20 cellular contexts compared by ENCODE assay signal in the genomic region with DNA sequence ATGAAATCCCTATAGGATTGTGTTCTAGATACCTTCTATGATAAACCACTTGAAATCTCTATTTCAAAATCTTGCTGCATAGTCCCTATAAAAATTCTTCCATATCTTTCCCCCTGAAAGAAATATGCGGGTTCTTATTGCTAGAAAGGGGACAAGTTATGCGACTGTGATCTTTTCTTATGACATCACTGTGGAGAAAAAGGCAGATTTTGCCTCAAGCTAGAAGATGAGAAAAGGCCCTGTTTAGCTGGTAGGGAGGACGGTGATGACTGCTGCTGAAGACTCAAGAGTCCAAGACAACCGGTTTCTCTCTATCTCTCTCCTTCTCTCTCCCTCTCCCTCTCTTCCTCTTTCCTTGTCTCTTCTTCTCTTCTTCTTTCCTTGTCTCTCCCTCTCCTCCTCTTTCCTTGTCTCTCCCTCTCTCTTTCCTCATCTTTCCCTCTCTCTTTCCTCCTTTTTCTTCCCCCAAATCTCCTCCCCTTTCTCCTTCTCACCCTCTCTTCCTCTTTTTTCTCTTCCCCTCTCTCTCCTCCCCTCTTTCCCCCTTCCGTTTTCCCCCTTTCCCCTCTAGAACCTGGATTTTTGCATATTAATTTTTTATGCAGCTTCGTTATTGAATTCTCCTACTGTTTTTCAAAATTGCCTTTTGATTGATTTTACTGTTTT. TPM values are rescaled to one million over a fixed set of nuclear protein-coding genes. Genes with fewer than 3 reads are reported as not detected.
DNase-seq lines count a peak whose midpoint lies in the region; ATAC-seq, FAIRE-seq and TF ChIP-seq lines count a peak whose summit lies in the region.
"Had no signal": no experiment of that assay in that cellular context is flagged by ENCODE, and none has a peak within 500 bp of the region (broad histone marks: within the 10 kb centered on the region; RNA-seq: fewer than 3 reads in every experiment).

No MANE protein-coding gene starts in this region.

- H3K36me3 ChIP-seq in mammary epithelial cell (ENCODE audit: insufficient read depth, low read length) (no peaks in the 10 kb centered on the region), astrocyte (ENCODE audit: insufficient read depth, low read length) (no peaks in the 10 kb centered on the region), keratinocyte (ENCODE audit: control insufficient read depth in 2 of 2, extremely low read depth in 1 of 2, insufficient read depth in 2 of 2, low read length in 2 of 2) (no peaks in the 10 kb centered on the region), upper lobe of right lung (no peaks in the 10 kb centered on the region)
- H3K36me3 ChIP-seq: HAP-1 had no signal

- DNase-seq in mammary epithelial cell, result no peak
- no peak for DNase-seq in MCF 10A (ENCODE audit: unreplicated experiment)
- DNase-seq in astrocyte (ENCODE audit: low read depth), result no peak
- no peak for DNase-seq in keratinocyte (ENCODE audit: low read depth, low spot score)
- no peak for DNase-seq in upper lobe of right lung
- DNase-seq in NK-92 treated with Interleukin-12 subunit alpha and Interleukin-12 subunit beta, amount 100 ng/mL, for 24 hours (lab: John Stamatoyannopoulos, UW), result no peak
- no peak for DNase-seq in activated T-cell treated with anti-CD3 and anti-CD28 coated beads, Interleukin-2, amount 50 U/mL, for 48 hours
- DNase-seq: C1 segment of cervical spinal cord, DMS153, NCI-H1048, NCI-H2107, NCI-H226, NCI-H526, OCI-M1 had no signal

- H3K9ac ChIP-seq in mammary epithelial cell (ENCODE audit: insufficient read depth, low read length), result no peak overlapping the region
- H3K9ac ChIP-seq in astrocyte (ENCODE audit: low read length), result no peak overlapping the region
- H3K9ac ChIP-seq in keratinocyte (ENCODE audit: control insufficient read depth, extremely low read depth, insufficient read depth, low read length), result no peak overlapping the region

- H3K27me3 ChIP-seq in mammary epithelial cell (ENCODE audit: insufficient read depth, low read length), result no peaks in the 10 kb centered on the region
- no peaks in the 10 kb centered on the region for H3K27me3 ChIP-seq in astrocyte (ENCODE audit: insufficient read depth, low read length)
- peaks cover 13% of the 10 kb centered on the region for H3K27me3 ChIP-seq in keratinocyte (ENCODE audit: control insufficient read depth, extremely low read depth, insufficient read depth, low read length)
- H3K27me3 ChIP-seq in upper lobe of right lung, result no peaks in the 10 kb centered on the region

- H3K27ac Mint-ChIP-seq in MCF 10A (ENCODE audit: low read depth, unreplicated experiment) (no peak overlapping the region), astrocyte (ENCODE audit: unreplicated experiment) (no peak overlapping the region)

- no peaks in the 10 kb centered on the region for H3K9me3 Mint-ChIP-seq in MCF 10A (ENCODE audit: unreplicated experiment)
- H3K9me3 Mint-ChIP-seq in astrocyte (ENCODE audit: unreplicated experiment), result no peaks in the 10 kb centered on the region

- H3K4me3 ChIP-seq in mammary epithelial cell (replicated peaks in 1 of 3; ENCODE audit: insufficient read depth in 1 of 3, low read depth in 2 of 3, low read length in 3 of 3), result no peak overlapping the region
- H3K4me3 ChIP-seq in astrocyte (ENCODE audit: insufficient read depth, low read depth, low read length), result no peak overlapping the region
- H3K4me3 ChIP-seq in keratinocyte (ENCODE audit: control insufficient read depth in 2 of 3, extremely low read depth in 1 of 3, insufficient read depth in 2 of 3, low read depth in 1 of 3, low read length in 3 of 3), result no peak overlapping the region
- H3K4me3 ChIP-seq in upper lobe of right lung, result no peak overlapping the region
- H3K4me3 ChIP-seq: HAP-1 had no signal

- no peak for TF ChIP-seq CTCF in mammary epithelial cell (conservative IDR thresholded peaks at IDR 0.05 in 1 of 2, IDR thresholded peaks at IDR 0.05 in 1 of 2; ENCODE audit: extremely low read depth in 1 of 2, insufficient read depth in 1 of 2, low read depth in 1 of 2, low read length in 2 of 2)
- no peak for TF ChIP-seq CTCF in MCF 10A (IDR thresholded peaks at IDR 0.05; ENCODE audit: unreplicated experiment)
- no peak for TF ChIP-seq CTCF in astrocyte (IDR thresholded peaks at IDR 0.05; ENCODE audit: insufficient read depth, low read depth, low read length)
- no peak for TF ChIP-seq CTCF in keratinocyte (optimal IDR thresholded peaks at IDR 0.05 in 1 of 3, IDR thresholded peaks at IDR 0.05 in 1 of 3, conservative IDR thresholded peaks at IDR 0.05 in 1 of 3; ENCODE audit: extremely low read depth in 1 of 3, insufficient read depth in 2 of 3, low read length in 3 of 3)
- no peak for TF ChIP-seq CTCF in upper lobe of right lung (IDR thresholded peaks at IDR 0.05)

- 87% methylated on average over 4 of the region's 6 CpGs for WGBS in mammary epithelial cell (ENCODE audit: low coverage, missing lambda C conversion rate)

- intact Hi-C loops in mammary epithelial cell (cut with micrococcal nuclease), result no loop called here
- intact Hi-C loops in MCF 10A (cut with micrococcal nuclease), result no loop called here
- intact Hi-C loops in upper lobe of right lung (cut with DNase I), result no loop called here

- H3K9me3 ChIP-seq in mammary epithelial cell (replicated peaks; ENCODE audit: insufficient read depth, low read length) (no peaks in the 10 kb centered on the region), astrocyte (ENCODE audit: insufficient read depth, low read depth, low read length) (no peaks in the 10 kb centered on the region), keratinocyte (ENCODE audit: control insufficient read depth, low read depth, low read length) (no peaks in the 10 kb centered on the region), upper lobe of right lung (no peaks in the 10 kb centered on the region)
- H3K9me3 ChIP-seq: HAP-1 had no signal

- H3K36me3 Mint-ChIP-seq in MCF 10A (ENCODE audit: insufficient read depth, unreplicated experiment) (no peaks in the 10 kb centered on the region), astrocyte (ENCODE audit: low read depth, unreplicated experiment) (no peaks in the 10 kb centered on the region)

- in situ Hi-C loops in mammary epithelial cell (cut with MboI; ENCODE audit: low sequenced_read_pairs in 2 of 2), result loop anchor here in 1 of 2 donors (10.0 kb wide), 1 partner anchor 52 kb away; no protein-coding TSS in a partner anchor

- CTCF ChIA-PET in mammary epithelial cell (lab: Charles Lee; ENCODE audit: low non-redundant PET) (no interaction called here), MCF 10A (lab: Yijun Ruan, JAX) (interaction anchor here (0.7 to 2.8 kb wide), 6 partner anchors 30 to 151 kb away, joined by 4 to 14 read pairs (median 4); no protein-coding TSS in a partner anchor)

- H3K4me1 ChIP-seq in mammary epithelial cell (ENCODE audit: insufficient read depth, low read length), result no peaks in the 10 kb centered on the region
- no peaks in the 10 kb centered on the region for H3K4me1 ChIP-seq in astrocyte (ENCODE audit: insufficient read depth, low read length)
- H3K4me1 ChIP-seq in keratinocyte (ENCODE audit: control insufficient read depth, extremely low read depth, insufficient read depth, low read length), result peaks cover 4% of the 10 kb centered on the region
- peaks cover 19% of the 10 kb centered on the region for H3K4me1 ChIP-seq in upper lobe of right lung

- no TSS peak for BruUV-seq in mammary epithelial cell (replicated peaks; lab: Mats Ljungman, UMichigan)
- no TSS peak for BruUV-seq in MCF 10A (replicated peaks; lab: Mats Ljungman, UMichigan)

- H3K9me1 ChIP-seq in keratinocyte (ENCODE audit: control insufficient read depth, extremely low read depth, insufficient read depth, low read length), result no peaks in the 10 kb centered on the region

- H3K27ac ChIP-seq in mammary epithelial cell (ENCODE audit: insufficient read depth, low read depth, low read length) (no peak overlapping the region), astrocyte (ENCODE audit: low read depth, low read length) (no peak overlapping the region), keratinocyte (ENCODE audit: control insufficient read depth, insufficient read depth, low read length) (no peak overlapping the region), upper lobe of right lung (peak overlapping the region; percentile 44)
- H3K27ac ChIP-seq: RWPE1 had no signal

- POLR2A ChIA-PET in MCF 10A (lab: Yijun Ruan, JAX), result interaction anchor here (0.6 to 1.0 kb wide), 4 partner anchors 17 to 259 kb away, joined by 3 read pairs; no protein-coding TSS in a partner anchor

- dilution Hi-C loops in mammary epithelial cell (cut with HindIII; ENCODE audit: low sequenced_read_pairs), result no loop called here
- dilution Hi-C loops in keratinocyte (cut with MboI; ENCODE audit: extremely low pct_ligation_motif_present, low sequenced_read_pairs), result no loop called here

- no peak overlapping the region for H3K4me3 Mint-ChIP-seq in MCF 10A (ENCODE audit: unreplicated experiment)
- no peak overlapping the region for H3K4me3 Mint-ChIP-seq in astrocyte (ENCODE audit: unreplicated experiment)

- ATAC-seq in upper lobe of right lung (no peak), GM18498 (IDR thresholded peaks at IDR 0.05; ENCODE audit: unreplicated experiment) (no peak)

- H3K79me2 ChIP-seq in mammary epithelial cell (ENCODE audit: insufficient read depth, low read length), result no peaks in the 10 kb centered on the region
- no peaks in the 10 kb centered on the region for H3K79me2 ChIP-seq in astrocyte (ENCODE audit: insufficient read depth, low read length)
- no peaks in the 10 kb centered on the region for H3K79me2 ChIP-seq in keratinocyte (ENCODE audit: control insufficient read depth, insufficient read depth, low read length)

- peak overlapping the region; percentile 25 for H2AFZ ChIP-seq in mammary epithelial cell (ENCODE audit: low read depth, low read length)
- peak overlapping the region; percentile 55 for H2AFZ ChIP-seq in astrocyte (ENCODE audit: low read depth, low read length)
- H2AFZ ChIP-seq in keratinocyte (ENCODE audit: control insufficient read depth, low read length), result peak overlapping the region; percentile 49

- FAIRE-seq in astrocyte (lab: Jason Lieb, UNC) (no peak), keratinocyte (lab: Jason Lieb, UNC) (no peak)
- FAIRE-seq: GM18507 had no signal

- H3K4me2 ChIP-seq in mammary epithelial cell (ENCODE audit: insufficient read depth, low read depth, low read length), result no peak overlapping the region
- no peak overlapping the region for H3K4me2 ChIP-seq in astrocyte (ENCODE audit: low read length)
- H3K4me2 ChIP-seq in keratinocyte (ENCODE audit: control insufficient read depth, extremely low read depth, insufficient read depth, low read depth, low read length), result no peak overlapping the region

- H3K27me3 Mint-ChIP-seq in MCF 10A (ENCODE audit: insufficient read depth, unreplicated experiment), result peaks cover 10% of the 10 kb centered on the region
- H3K27me3 Mint-ChIP-seq in astrocyte (ENCODE audit: low read depth, unreplicated experiment), result peaks cover 8% of the 10 kb centered on the region

- no peaks in the 10 kb centered on the region for H4K20me1 ChIP-seq in mammary epithelial cell (ENCODE audit: insufficient read depth, low read length)
- no peaks in the 10 kb centered on the region for H4K20me1 ChIP-seq in astrocyte (ENCODE audit: insufficient read depth, low read length)
- no peaks in the 10 kb centered on the region for H4K20me1 ChIP-seq in keratinocyte (ENCODE audit: control insufficient read depth, extremely low read depth, insufficient read depth, low read length)

- H3K4me1 Mint-ChIP-seq in MCF 10A (ENCODE audit: insufficient read depth, unreplicated experiment), result peaks cover 7% of the 10 kb centered on the region
- H3K4me1 Mint-ChIP-seq in astrocyte (ENCODE audit: low read depth, unreplicated experiment), result peaks cover 16% of the 10 kb centered on the region

RNA-seq across cellular contexts. Expression of a gene that starts 5.3 kb away (rescaled TPM):
- total RNA-seq in mammary epithelial cell (under 1 TPM; 0.28 to 0.33 TPM), MCF 10A (2022) (not detected in 2 replicates), astrocyte (not detected in 2 replicates), upper lobe of right lung (not detected)
- polyA plus RNA-seq in mammary epithelial cell (not detected), keratinocyte (not detected in 3 replicates)
- polyA minus RNA-seq in mammary epithelial cell (not detected), keratinocyte (not detected in 3 replicates)
- polyA plus RNA-seq in keratinocyte (2011; ENCODE audit: low read depth), result not detected
- not detected in 2 replicates for polyA plus RNA-seq in keratinocyte (2011; cell fraction: cytosol; rRNA removed)
- polyA plus RNA-seq in keratinocyte (2011; cell fraction: nucleus; rRNA removed), result not detected in 2 replicates
- not detected in 2 replicates for polyA plus RNA-seq in keratinocyte (2012; ENCODE audit: low replicate concordance)
- not detected for polyA minus RNA-seq in keratinocyte (2011; cell fraction: cytosol; rRNA and poly(A)+ RNA removed)
- polyA minus RNA-seq in keratinocyte (2011; cell fraction: nucleus; rRNA and poly(A)+ RNA removed), result not detected in 2 replicates
- total RNA-seq: A172, HT-29 had no signal

RNA-seq across cellular contexts. Expression of a gene that starts 43.4 kb away (rescaled TPM):
- total RNA-seq in mammary epithelial cell, result under 1 TPM in 1 of 2 donors, not detected in 1; 0.33 TPM
- polyA plus RNA-seq in mammary epithelial cell, result 0.27 TPM
- not detected for polyA minus RNA-seq in mammary epithelial cell
- total RNA-seq in MCF 10A (2022), result 0.27 and 0.72 TPM in 2 replicates
- total RNA-seq in astrocyte, result 0.17 and 0.18 TPM in 2 replicates
- polyA plus RNA-seq in keratinocyte, result not detected in 3 replicates
- not detected for polyA plus RNA-seq in keratinocyte (2011; ENCODE audit: low read depth)
- not detected in 2 replicates for polyA plus RNA-seq in keratinocyte (2011; cell fraction: cytosol; rRNA removed)
- not detected in 2 replicates for polyA plus RNA-seq in keratinocyte (2011; cell fraction: nucleus; rRNA removed)
- not detected in 2 replicates for polyA plus RNA-seq in keratinocyte (2012; ENCODE audit: low replicate concordance)
- polyA minus RNA-seq in keratinocyte, result not detected in 3 replicates
- not detected for polyA minus RNA-seq in keratinocyte (2011; cell fraction: cytosol; rRNA and poly(A)+ RNA removed)
- not detected in 2 replicates for polyA minus RNA-seq in keratinocyte (2011; cell fraction: nucleus; rRNA and poly(A)+ RNA removed)
- 13.5 TPM for total RNA-seq in upper lobe of right lung

RNA-seq across cellular contexts. Expression of a gene that starts 46.7 kb away (rescaled TPM):
- total RNA-seq in mammary epithelial cell, result 1 to 10 TPM; 1.6 to 4.7 TPM
- 3.2 TPM for polyA plus RNA-seq in mammary epithelial cell
- polyA minus RNA-seq in mammary epithelial cell, result not detected
- total RNA-seq in MCF 10A (2022), result 4.4 and 6.0 TPM in 2 replicates
- total RNA-seq in astrocyte, result 0.39 and 0.62 TPM in 2 replicates
- not detected in 3 replicates for polyA plus RNA-seq in keratinocyte
- not detected for polyA plus RNA-seq in keratinocyte (2011; ENCODE audit: low read depth)
- polyA plus RNA-seq in keratinocyte (2011; cell fraction: cytosol; rRNA removed), result not detected in 2 replicates
- polyA plus RNA-seq in keratinocyte (2011; cell fraction: nucleus; rRNA removed), result not detected in 2 replicates
- not detected in 2 replicates for polyA plus RNA-seq in keratinocyte (2012; ENCODE audit: low replicate concordance)
- polyA minus RNA-seq in keratinocyte, result not detected in 3 replicates
- not detected for polyA minus RNA-seq in keratinocyte (2011; cell fraction: cytosol; rRNA and poly(A)+ RNA removed)
- polyA minus RNA-seq in keratinocyte (2011; cell fraction: nucleus; rRNA and poly(A)+ RNA removed), result not detected in 2 replicates
- total RNA-seq in upper lobe of right lung, result 10.8 TPM
- total RNA-seq: A172 had no signal
